In the genomic region with DNA sequence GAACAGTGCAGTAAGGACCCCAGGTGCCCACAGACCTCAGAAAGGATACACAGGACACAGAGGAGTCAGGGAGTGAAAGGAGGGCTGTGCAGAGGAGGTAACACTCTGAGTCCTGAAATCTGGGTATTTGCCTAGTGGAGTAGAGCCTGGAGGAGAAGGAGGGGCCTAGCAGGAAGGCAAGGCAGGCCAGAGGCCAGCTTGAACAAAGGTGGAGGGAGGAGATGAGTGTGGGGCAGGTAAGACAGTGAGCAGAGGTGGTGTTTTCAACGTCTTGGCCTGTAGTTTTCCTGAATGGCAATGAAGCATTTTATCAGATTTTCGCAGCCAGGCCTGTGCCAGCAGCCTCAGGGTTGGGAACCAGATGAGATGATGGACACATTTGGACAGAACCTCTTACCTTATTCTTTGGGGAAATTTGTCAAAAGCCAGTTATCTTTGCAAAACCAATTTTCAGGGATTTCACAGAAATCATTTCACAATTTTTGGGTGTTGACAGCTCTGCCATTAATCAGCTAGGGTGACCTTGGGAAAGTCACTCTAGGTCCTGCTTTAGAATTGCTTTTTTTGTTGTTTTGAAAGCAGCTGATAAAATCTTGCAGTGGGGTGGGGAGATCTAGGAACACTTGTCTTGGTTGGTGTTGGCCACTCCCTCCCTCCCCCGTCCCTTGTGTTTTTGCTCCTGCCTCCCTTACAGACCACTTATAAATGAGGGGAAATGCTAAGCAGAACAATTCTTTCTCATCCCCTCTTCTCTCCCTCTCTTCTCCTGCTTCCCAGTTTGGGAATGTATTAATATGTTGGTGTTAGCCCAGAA, we compare ENCODE assay signal across 17 cellular contexts. TPM values are rescaled to one million over a fixed set of nuclear protein-coding genes. Genes with fewer than 3 reads are reported as not detected.
A peak's percentile ranks its signal among the peaks of the same experiment; 100 is the strongest.
DNase-seq lines count a peak whose midpoint lies in the region; TF ChIP-seq lines count a peak whose summit lies in the region.
"Had no signal": no experiment of that assay in that cellular context is flagged by ENCODE, and none has a peak within 500 bp of the region (broad histone marks: within the 10 kb centered on the region; RNA-seq: fewer than 3 reads in every experiment).

No MANE protein-coding gene starts in this region.

- H3K4ac ChIP-seq in H9 (ENCODE audit: low read depth, low read length) (no peak overlapping the region), neuronal stem cell (ENCODE audit: low read length) (no peak overlapping the region)

- no peak overlapping the region for H3K23ac ChIP-seq in H9 (ENCODE audit: insufficient read length, low read depth, low read length)
- H3K23ac ChIP-seq in neuronal stem cell (ENCODE audit: low read depth, low read length, poor library complexity) = no peak overlapping the region

- no CpG with 5 or more reads among the region's 3 CpGs for WGBS in H9 (ENCODE audit: extremely low coverage, insufficient read length, low lambda C conversion rate)
- no CpG with 5 or more reads among the region's 3 CpGs for WGBS in neuronal stem cell (ENCODE audit: extremely low coverage in 2 of 2, insufficient read length in 2 of 2, insufficient replicate concordance in 1 of 2), 2 donors

- H2AK5ac ChIP-seq in H9 (ENCODE audit: insufficient read length, low read length) = no peak overlapping the region
- H2AK5ac ChIP-seq in neuronal stem cell (ENCODE audit: low read depth, low read length) = peak overlapping the region; percentile 51

- no peak for DNase-seq in H9
- DNase-seq in NCI-H69 (lab: John Stamatoyannopoulos, UW) = peak; percentile 37
- no peak for DNase-seq in neuronal stem cell (ENCODE audit: low spot score)
- no peak for DNase-seq in NCI-H748 (lab: John Stamatoyannopoulos, UW; ENCODE audit: unreplicated experiment)
- DNase-seq in substantia nigra (lab: John Stamatoyannopoulos, UW) = no peak
- no peak for DNase-seq in activated T-cell treated with anti-CD3 and anti-CD28 coated beads, Interleukin-2, amount 50 U/mL, for 48 hours
- DNase-seq: ACHN, DMS79, HCEC 1CT, NCI-H1105, NCI-H1694, NCI-H2081 treated with DMSO at 0.1 percent for 48 hours, NCI-H510A, NCI-H82, SJCRH30 had no signal

- H4K8ac ChIP-seq in H9 (replicated peaks; ENCODE audit: insufficient read length, low read depth, low read length) (no peak overlapping the region), neuronal stem cell (ENCODE audit: low read depth, low read length) (no peak overlapping the region)

- no peak overlapping the region for H3T11ph ChIP-seq in H9 (ENCODE audit: low read length)

- H2AFZ ChIP-seq in H9 (ENCODE audit: low read length) = no peak overlapping the region
- no peak overlapping the region for H2AFZ ChIP-seq in neuronal stem cell (ENCODE audit: low read length)

- H2BK20ac ChIP-seq in H9 (ENCODE audit: low read depth, low read length, poor library complexity, severe bottlenecking) = no peak overlapping the region

- H4K5ac ChIP-seq in H9 (ENCODE audit: insufficient read length, low read depth, low read length) = no peak overlapping the region

- H3K4me3 ChIP-seq in iPS-15b (ENCODE audit: low read depth, low read length) (no peak overlapping the region), neuronal stem cell (ENCODE audit: low read length in 2 of 2) (no peak overlapping the region)
- H3K4me3 ChIP-seq: SJCRH30 had no signal

- H3K4me1 ChIP-seq in H9 (ENCODE audit: insufficient read depth, low read length) (peaks cover 11% of the 10 kb centered on the region; the same call in 1 of the 2 replicates), iPS-15b (ENCODE audit: control insufficient read depth, insufficient read depth, low read length) (peaks cover 15% of the 10 kb centered on the region), neuronal stem cell (ENCODE audit: control insufficient read depth in 2 of 2, insufficient read depth in 1 of 2, low read depth in 1 of 2, low read length in 2 of 2) (peaks cover 59 to 68% of the 10 kb centered on the region in 2 donors)

- H3K4me2 ChIP-seq in H9 (ENCODE audit: insufficient read depth, insufficient read length, low read length) (no peak overlapping the region), neuronal stem cell (ENCODE audit: insufficient read depth, low read length, poor library complexity, severe bottlenecking) (no peak overlapping the region)

- H2BK5ac ChIP-seq in H9 (ENCODE audit: insufficient read length, low read length) = no peak overlapping the region
- no peak overlapping the region for H2BK5ac ChIP-seq in neuronal stem cell (ENCODE audit: low read length)

- TF ChIP-seq CTCF in H9 (conservative IDR thresholded peaks at IDR 0.05) = no peak

- H3K9ac ChIP-seq in H9 (ENCODE audit: extremely low read depth, insufficient read length, low read length) = no peak overlapping the region
- peak overlapping the region; percentile 47 for H3K9ac ChIP-seq in iPS-15b (ENCODE audit: low read depth, low read length)
- H3K9ac ChIP-seq in neuronal stem cell (ENCODE audit: low read depth, low read length, poor library complexity) = no peak overlapping the region

- peaks cover 65 to 69% of the 10 kb centered on the region in 2 experiments for H3K4me1 Mint-ChIP-seq in H9

- no peak overlapping the region for H3K56ac ChIP-seq in H9 (ENCODE audit: insufficient read length, low read depth, low read length)

- H3K27me3 ChIP-seq in H9 (ENCODE audit: insufficient read depth, low read length) (no peaks in the 10 kb centered on the region), iPS-15b (ENCODE audit: control insufficient read depth, insufficient read depth, low read length) (no peaks in the 10 kb centered on the region), neuronal stem cell (ENCODE audit: control insufficient read depth in 3 of 3, insufficient read depth in 3 of 3, low read depth in 1 of 3, low read length in 3 of 3) (no peaks in the 10 kb centered on the region)
- H3K27me3 ChIP-seq: SJCRH30 had no signal

- H3K23me2 ChIP-seq in H9 (ENCODE audit: insufficient read length, low read depth, low read length, poor library complexity, severe bottlenecking) = no peaks in the 10 kb centered on the region

- no peaks in the 10 kb centered on the region for H4K20me1 ChIP-seq in H9 (ENCODE audit: control insufficient read depth, insufficient read depth, insufficient read length)

- H3K9me3 ChIP-seq in H9 (ENCODE audit: control insufficient read depth, low read depth, low read length) (no peaks in the 10 kb centered on the region), iPS-15b (ENCODE audit: control insufficient read depth, insufficient read depth, low read length) (no peaks in the 10 kb centered on the region), neuronal stem cell (replicated peaks in 1 of 2; ENCODE audit: control insufficient read depth in 2 of 2, insufficient read depth in 1 of 2, low read depth in 1 of 2, low read length in 2 of 2) (no peaks in the 10 kb centered on the region)
- H3K9me3 ChIP-seq: SJCRH30 had no signal

- H2BK15ac ChIP-seq in H9 (ENCODE audit: low read depth, low read length) = no peak overlapping the region
- H2BK15ac ChIP-seq in neuronal stem cell (ENCODE audit: low read length) = no peak overlapping the region

- H3K18ac ChIP-seq in H9 (ENCODE audit: insufficient read length, low read depth, low read length) = no peak overlapping the region
- H3K18ac ChIP-seq in neuronal stem cell (ENCODE audit: low read length) = peak overlapping the region; percentile 16

- no peaks in the 10 kb centered on the region for H3K36me3 ChIP-seq in iPS-15b (ENCODE audit: control insufficient read depth, insufficient read depth, low read length)
- H3K36me3 ChIP-seq in neuronal stem cell (replicated peaks in 1 of 2; ENCODE audit: control insufficient read depth in 2 of 2, insufficient read depth in 2 of 2, low read length in 2 of 2) = peaks cover 0 to 93% of the 10 kb centered on the region in 2 donors
- H3K36me3 ChIP-seq: SJCRH30 had no signal

- H3K36me3 Mint-ChIP-seq in H9 (ENCODE audit: insufficient read depth in 1 of 3, low read depth in 3 of 3) = no peaks in the 10 kb centered on the region; a peak in 1 of 7 replicates

- H3K79me1 ChIP-seq in H9 (ENCODE audit: insufficient read depth, low read depth, low read length, poor library complexity, severe bottlenecking) = no peaks in the 10 kb centered on the region
- H3K79me1 ChIP-seq in neuronal stem cell (ENCODE audit: low read depth, low read length) = peaks cover 17% of the 10 kb centered on the region

- H3K27ac Mint-ChIP-seq in H9 = peak overlapping the region; percentile 12 to 46 (median 23); a peak in 2 of 7 replicates

- H3K27ac ChIP-seq in H9 (ENCODE audit: insufficient read length, low read depth, low read length) (no peak overlapping the region), neuronal stem cell (replicated peaks; ENCODE audit: low read length) (no peak overlapping the region), substantia nigra (ENCODE audit: low read depth, low read length, poor library complexity, severe bottlenecking) (no peak overlapping the region)
- H3K27ac ChIP-seq: C4-2B, SJCRH30 had no signal

- no peaks in the 10 kb centered on the region for H3K9me3 Mint-ChIP-seq in H9

- no peak overlapping the region; a peak in 1 of 5 replicates for H3K4me3 Mint-ChIP-seq in H9

- H3K14ac ChIP-seq in H9 (ENCODE audit: insufficient read depth, low read length) (no peak overlapping the region), neuronal stem cell (ENCODE audit: low read length) (no peak overlapping the region)

- H3K79me2 ChIP-seq in H9 (ENCODE audit: insufficient read depth, low read length) = no peaks in the 10 kb centered on the region

- no peak overlapping the region for H2BK12ac ChIP-seq in H9 (ENCODE audit: insufficient read length, low read depth, low read length)
- peak overlapping the region; percentile 69 for H2BK12ac ChIP-seq in neuronal stem cell (ENCODE audit: low read length)

- no peaks in the 10 kb centered on the region; the same call in 1 of the 2 replicates for H3K27me3 Mint-ChIP-seq in H9 (ENCODE audit: low read depth)

- no peak overlapping the region for H2BK120ac ChIP-seq in H9 (ENCODE audit: low read depth, low read length, poor library complexity, severe bottlenecking)
- no peak overlapping the region for H2BK120ac ChIP-seq in neuronal stem cell (ENCODE audit: low read depth, low read length)

- H4K91ac ChIP-seq in H9 (ENCODE audit: insufficient read length, low read depth, low read length) (no peak overlapping the region), neuronal stem cell (ENCODE audit: low read depth, low read length, poor library complexity) (no peak overlapping the region)

RNA-seq across cellular contexts. Expression of a gene that starts 38.4 kb away (rescaled TPM):
- total RNA-seq in H9 (2021) = 6.0 and 6.2 TPM in 2 replicates
- 19.8 TPM for polyA plus RNA-seq in neuronal stem cell (2013, experiment 1 of 2)
- 19.2 TPM for polyA plus RNA-seq in neuronal stem cell (2013, experiment 2 of 2)
